ENCODE assay signal across 1 cellular context in the genomic region with DNA sequence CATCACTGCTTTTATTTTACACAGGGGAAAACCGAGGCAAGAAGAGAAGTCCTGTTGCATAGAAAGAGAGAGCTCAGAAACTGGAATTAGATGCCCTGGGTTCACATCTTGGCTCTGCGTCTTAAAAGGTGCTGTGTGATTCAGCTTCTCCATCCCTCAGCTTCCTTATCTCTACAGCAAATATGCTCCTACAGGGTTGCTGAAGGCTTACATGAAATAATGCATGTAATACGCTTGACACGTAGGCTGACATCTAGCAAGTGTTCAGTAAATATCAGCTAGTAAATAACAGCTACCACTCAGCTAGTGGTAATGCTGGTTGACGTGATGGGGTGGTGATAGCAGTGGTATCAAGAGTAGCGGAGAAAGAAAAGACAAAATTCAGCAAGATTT.
TF ChIP-seq lines count a peak whose summit lies in the region.

No MANE protein-coding gene starts in this region.

TF ChIP-seq in H1, 55 proteins besides CTCF, POLR2A, EP300 and RAD21 (continued from another document):
- TF ChIP-seq, protein P1, sequence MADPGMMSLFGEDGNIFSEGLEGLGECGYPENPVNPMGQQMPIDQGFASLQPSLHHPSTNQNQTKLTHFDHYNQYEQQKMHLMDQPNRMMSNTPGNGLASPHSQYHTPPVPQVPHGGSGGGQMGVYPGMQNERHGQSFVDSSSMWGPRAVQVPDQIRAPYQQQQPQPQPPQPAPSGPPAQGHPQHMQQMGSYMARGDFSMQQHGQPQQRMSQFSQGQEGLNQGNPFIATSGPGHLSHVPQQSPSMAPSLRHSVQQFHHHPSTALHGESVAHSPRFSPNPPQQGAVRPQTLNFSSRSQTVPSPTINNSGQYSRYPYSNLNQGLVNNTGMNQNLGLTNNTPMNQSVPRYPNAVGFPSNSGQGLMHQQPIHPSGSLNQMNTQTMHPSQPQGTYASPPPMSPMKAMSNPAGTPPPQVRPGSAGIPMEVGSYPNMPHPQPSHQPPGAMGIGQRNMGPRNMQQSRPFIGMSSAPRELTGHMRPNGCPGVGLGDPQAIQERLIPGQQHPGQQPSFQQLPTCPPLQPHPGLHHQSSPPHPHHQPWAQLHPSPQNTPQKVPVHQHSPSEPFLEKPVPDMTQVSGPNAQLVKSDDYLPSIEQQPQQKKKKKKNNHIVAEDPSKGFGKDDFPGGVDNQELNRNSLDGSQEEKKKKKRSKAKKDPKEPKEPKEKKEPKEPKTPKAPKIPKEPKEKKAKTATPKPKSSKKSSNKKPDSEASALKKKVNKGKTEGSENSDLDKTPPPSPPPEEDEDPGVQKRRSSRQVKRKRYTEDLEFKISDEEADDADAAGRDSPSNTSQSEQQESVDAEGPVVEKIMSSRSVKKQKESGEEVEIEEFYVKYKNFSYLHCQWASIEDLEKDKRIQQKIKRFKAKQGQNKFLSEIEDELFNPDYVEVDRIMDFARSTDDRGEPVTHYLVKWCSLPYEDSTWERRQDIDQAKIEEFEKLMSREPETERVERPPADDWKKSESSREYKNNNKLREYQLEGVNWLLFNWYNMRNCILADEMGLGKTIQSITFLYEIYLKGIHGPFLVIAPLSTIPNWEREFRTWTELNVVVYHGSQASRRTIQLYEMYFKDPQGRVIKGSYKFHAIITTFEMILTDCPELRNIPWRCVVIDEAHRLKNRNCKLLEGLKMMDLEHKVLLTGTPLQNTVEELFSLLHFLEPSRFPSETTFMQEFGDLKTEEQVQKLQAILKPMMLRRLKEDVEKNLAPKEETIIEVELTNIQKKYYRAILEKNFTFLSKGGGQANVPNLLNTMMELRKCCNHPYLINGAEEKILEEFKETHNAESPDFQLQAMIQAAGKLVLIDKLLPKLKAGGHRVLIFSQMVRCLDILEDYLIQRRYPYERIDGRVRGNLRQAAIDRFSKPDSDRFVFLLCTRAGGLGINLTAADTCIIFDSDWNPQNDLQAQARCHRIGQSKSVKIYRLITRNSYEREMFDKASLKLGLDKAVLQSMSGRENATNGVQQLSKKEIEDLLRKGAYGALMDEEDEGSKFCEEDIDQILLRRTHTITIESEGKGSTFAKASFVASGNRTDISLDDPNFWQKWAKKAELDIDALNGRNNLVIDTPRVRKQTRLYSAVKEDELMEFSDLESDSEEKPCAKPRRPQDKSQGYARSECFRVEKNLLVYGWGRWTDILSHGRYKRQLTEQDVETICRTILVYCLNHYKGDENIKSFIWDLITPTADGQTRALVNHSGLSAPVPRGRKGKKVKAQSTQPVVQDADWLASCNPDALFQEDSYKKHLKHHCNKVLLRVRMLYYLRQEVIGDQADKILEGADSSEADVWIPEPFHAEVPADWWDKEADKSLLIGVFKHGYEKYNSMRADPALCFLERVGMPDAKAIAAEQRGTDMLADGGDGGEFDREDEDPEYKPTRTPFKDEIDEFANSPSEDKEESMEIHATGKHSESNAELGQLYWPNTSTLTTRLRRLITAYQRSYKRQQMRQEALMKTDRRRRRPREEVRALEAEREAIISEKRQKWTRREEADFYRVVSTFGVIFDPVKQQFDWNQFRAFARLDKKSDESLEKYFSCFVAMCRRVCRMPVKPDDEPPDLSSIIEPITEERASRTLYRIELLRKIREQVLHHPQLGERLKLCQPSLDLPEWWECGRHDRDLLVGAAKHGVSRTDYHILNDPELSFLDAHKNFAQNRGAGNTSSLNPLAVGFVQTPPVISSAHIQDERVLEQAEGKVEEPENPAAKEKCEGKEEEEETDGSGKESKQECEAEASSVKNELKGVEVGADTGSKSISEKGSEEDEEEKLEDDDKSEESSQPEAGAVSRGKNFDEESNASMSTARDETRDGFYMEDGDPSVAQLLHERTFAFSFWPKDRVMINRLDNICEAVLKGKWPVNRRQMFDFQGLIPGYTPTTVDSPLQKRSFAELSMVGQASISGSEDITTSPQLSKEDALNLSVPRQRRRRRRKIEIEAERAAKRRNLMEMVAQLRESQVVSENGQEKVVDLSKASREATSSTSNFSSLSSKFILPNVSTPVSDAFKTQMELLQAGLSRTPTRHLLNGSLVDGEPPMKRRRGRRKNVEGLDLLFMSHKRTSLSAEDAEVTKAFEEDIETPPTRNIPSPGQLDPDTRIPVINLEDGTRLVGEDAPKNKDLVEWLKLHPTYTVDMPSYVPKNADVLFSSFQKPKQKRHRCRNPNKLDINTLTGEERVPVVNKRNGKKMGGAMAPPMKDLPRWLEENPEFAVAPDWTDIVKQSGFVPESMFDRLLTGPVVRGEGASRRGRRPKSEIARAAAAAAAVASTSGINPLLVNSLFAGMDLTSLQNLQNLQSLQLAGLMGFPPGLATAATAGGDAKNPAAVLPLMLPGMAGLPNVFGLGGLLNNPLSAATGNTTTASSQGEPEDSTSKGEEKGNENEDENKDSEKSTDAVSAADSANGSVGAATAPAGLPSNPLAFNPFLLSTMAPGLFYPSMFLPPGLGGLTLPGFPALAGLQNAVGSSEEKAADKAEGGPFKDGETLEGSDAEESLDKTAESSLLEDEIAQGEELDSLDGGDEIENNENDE (IDR thresholded peaks at IDR 0.05; ENCODE audit: insufficient replicate concordance, low read length): no peak
- no peak for TF ChIP-seq RFX5 (IDR thresholded peaks at IDR 0.05; ENCODE audit: borderline replicate concordance, low read depth, low read length)
